2 cellular contexts compared by ENCODE assay signal in genomic region chr1:53527368-53527767, GRCh38.
TF ChIP-seq lines count a peak whose summit lies in the region.

No MANE protein-coding gene starts in this region.

TF ChIP-seq in IMR-90, 13 proteins besides CTCF, POLR2A, EP300 and RAD21:
- TF ChIP-seq FOS (IDR thresholded peaks at IDR 0.05; ENCODE audit: low read depth, low read length) = no peak
- TF ChIP-seq CEBPB (IDR thresholded peaks at IDR 0.05; ENCODE audit: low read depth, low read length) = no peak
- no peak for TF ChIP-seq MAFK (IDR thresholded peaks at IDR 0.05; ENCODE audit: low read depth, low read length)
- TF ChIP-seq CHD1 (IDR thresholded peaks at IDR 0.05; ENCODE audit: low read depth, low read length) = no peak
- TF ChIP-seq MXI1 (IDR thresholded peaks at IDR 0.05; ENCODE audit: borderline replicate concordance, low read depth, low read length) = no peak
- TF ChIP-seq ELK1 (IDR thresholded peaks at IDR 0.05; ENCODE audit: borderline replicate concordance, low read depth, low read length) = no peak
- no peak for TF ChIP-seq RCOR1 (IDR thresholded peaks at IDR 0.05; ENCODE audit: insufficient replicate concordance, low read length)
- TF ChIP-seq BHLHE40 (IDR thresholded peaks at IDR 0.05; ENCODE audit: low read depth, low read length) = no peak
- TF ChIP-seq MAZ (IDR thresholded peaks at IDR 0.05; ENCODE audit: borderline replicate concordance, low read depth, low read length) = no peak
- no peak for TF ChIP-seq SMC3 (IDR thresholded peaks at IDR 0.05; ENCODE audit: low read depth, low read length)
- TF ChIP-seq, protein P1, sequence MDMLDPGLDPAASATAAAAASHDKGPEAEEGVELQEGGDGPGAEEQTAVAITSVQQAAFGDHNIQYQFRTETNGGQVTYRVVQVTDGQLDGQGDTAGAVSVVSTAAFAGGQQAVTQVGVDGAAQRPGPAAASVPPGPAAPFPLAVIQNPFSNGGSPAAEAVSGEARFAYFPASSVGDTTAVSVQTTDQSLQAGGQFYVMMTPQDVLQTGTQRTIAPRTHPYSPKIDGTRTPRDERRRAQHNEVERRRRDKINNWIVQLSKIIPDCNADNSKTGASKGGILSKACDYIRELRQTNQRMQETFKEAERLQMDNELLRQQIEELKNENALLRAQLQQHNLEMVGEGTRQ (IDR thresholded peaks at IDR 0.05; ENCODE audit: low read depth, low read length) = no peak
- no peak for TF ChIP-seq RFX5 (IDR thresholded peaks at IDR 0.05; ENCODE audit: low read depth, low read length)
- no peak for TF ChIP-seq NFE2L2 (IDR thresholded peaks at IDR 0.05; ENCODE audit: low read depth, low read length)

TF ChIP-seq in GM12878, 131 proteins besides CTCF, POLR2A, EP300 and RAD21:
- TF ChIP-seq CBX3 (IDR thresholded peaks at IDR 0.05; ENCODE audit: borderline replicate concordance, low read depth) = no peak
- TF ChIP-seq HSF1 (IDR thresholded peaks at IDR 0.05; ENCODE audit: low read depth, low read length) = no peak
- TF ChIP-seq HDAC2 (IDR thresholded peaks at IDR 0.05) = no peak
- TF ChIP-seq, protein P2, sequence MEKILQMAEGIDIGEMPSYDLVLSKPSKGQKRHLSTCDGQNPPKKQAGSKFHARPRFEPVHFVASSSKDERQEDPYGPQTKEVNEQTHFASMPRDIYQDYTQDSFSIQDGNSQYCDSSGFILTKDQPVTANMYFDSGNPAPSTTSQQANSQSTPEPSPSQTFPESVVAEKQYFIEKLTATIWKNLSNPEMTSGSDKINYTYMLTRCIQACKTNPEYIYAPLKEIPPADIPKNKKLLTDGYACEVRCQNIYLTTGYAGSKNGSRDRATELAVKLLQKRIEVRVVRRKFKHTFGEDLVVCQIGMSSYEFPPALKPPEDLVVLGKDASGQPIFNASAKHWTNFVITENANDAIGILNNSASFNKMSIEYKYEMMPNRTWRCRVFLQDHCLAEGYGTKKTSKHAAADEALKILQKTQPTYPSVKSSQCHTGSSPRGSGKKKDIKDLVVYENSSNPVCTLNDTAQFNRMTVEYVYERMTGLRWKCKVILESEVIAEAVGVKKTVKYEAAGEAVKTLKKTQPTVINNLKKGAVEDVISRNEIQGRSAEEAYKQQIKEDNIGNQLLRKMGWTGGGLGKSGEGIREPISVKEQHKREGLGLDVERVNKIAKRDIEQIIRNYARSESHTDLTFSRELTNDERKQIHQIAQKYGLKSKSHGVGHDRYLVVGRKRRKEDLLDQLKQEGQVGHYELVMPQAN (conservative IDR thresholded peaks at IDR 0.05) = no peak
- no peak for TF ChIP-seq WRNIP1 (IDR thresholded peaks at IDR 0.05; ENCODE audit: borderline replicate concordance, low read depth, low read length)
- TF ChIP-seq, protein P3, sequence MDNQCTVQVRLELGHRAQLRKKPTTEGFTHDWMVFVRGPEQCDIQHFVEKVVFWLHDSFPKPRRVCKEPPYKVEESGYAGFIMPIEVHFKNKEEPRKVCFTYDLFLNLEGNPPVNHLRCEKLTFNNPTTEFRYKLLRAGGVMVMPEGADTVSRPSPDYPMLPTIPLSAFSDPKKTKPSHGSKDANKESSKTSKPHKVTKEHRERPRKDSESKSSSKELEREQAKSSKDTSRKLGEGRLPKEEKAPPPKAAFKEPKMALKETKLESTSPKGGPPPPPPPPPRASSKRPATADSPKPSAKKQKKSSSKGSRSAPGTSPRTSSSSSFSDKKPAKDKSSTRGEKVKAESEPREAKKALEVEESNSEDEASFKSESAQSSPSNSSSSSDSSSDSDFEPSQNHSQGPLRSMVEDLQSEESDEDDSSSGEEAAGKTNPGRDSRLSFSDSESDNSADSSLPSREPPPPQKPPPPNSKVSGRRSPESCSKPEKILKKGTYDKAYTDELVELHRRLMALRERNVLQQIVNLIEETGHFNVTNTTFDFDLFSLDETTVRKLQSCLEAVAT (IDR thresholded peaks at IDR 0.05) = no peak
- TF ChIP-seq ZBTB11 (CRISPR knock-in tag; IDR thresholded peaks at IDR 0.05) = no peak
- no peak for TF ChIP-seq SMC3 (IDR thresholded peaks at IDR 0.05; ENCODE audit: borderline replicate concordance, low read length)
- TF ChIP-seq CREM (IDR thresholded peaks at IDR 0.05; ENCODE audit: low read depth) = no peak
